Comparison of ENCODE assay signal across 9 cellular contexts in the genomic region with DNA sequence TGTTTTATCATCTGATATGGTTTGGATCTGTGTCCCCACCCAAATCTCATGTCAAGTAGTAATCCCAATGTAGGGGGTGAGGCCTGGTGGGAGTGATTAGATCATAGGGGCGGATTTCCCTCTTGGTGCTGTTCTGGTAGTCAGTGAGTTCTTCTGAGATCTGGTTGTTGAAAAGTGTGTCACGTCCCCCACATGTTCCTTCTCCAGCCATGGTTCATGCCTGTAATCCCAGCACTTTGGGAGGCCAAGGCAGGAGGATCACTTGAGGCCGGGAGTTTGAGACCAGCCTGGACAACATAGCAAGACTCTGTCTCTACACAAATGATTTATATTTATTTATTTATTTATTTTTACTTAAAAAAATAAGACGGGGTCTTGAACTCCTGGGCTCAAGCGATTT. TPM values are rescaled to one million over a fixed set of nuclear protein-coding genes. Genes with fewer than 3 reads are reported as not detected.
"Had no signal": no experiment of that assay in that cellular context is flagged by ENCODE, and none has a peak within 500 bp of the region (broad histone marks: within the 10 kb centered on the region; RNA-seq: fewer than 3 reads in every experiment).

No MANE protein-coding gene starts in this region.

- H3K36me3 ChIP-seq: HAP-1 had no signal

- H3K9ac ChIP-seq: GM23248 had no signal

- FAIRE-seq: HTR-8/SVneo had no signal

- ATAC-seq: HCT116 had no signal

- DNase-seq: GM23248, GOT3, H7, IMR-90, KBM-7 had no signal

- H3K4me3 ChIP-seq: GM23248, HAP-1 had no signal

- H3K4me1 ChIP-seq: HAP-1 had no signal

- H3K27ac ChIP-seq: GM23248 had no signal

- H2AFZ ChIP-seq: GM23248 had no signal

RNA-seq across cellular contexts. Expression of a gene that starts 30.8 kb away (rescaled TPM):
- total RNA-seq: HT-29, IMR-90 had no signal
- polyA plus RNA-seq: IMR-90 had no signal
